ENCODE assay signal across 19 cellular contexts in the genomic region with DNA sequence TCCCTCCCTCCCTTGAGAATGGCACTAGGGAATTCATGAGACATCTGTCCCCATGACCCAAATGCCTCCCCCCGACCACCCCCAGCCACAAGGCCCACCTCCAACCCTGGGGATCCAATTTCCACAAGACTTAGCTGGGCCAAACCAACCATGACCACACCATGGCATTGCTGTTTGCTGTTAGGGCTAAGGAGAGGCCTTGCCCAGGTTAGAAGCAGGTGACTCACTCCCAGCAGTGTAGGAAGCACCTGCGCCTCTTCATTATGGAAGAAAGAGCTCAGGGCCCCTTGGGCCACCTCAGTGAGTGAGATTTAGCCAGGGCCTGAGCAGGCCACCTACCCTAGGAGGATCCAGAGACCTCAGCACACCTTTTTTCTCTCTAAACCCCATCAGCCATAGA.
A peak's percentile ranks its signal among the peaks of the same experiment; 100 is the strongest.
DNase-seq lines count a peak whose midpoint lies in the region; ATAC-seq, FAIRE-seq and TF ChIP-seq lines count a peak whose summit lies in the region.
"Had no signal": no experiment of that assay in that cellular context is flagged by ENCODE, and none has a peak within 500 bp of the region (broad histone marks: within the 10 kb centered on the region; RNA-seq: fewer than 3 reads in every experiment).

No MANE protein-coding gene starts in this region.

- no peak overlapping the region for H3K4me3 ChIP-seq in left ventricle myocardium inferior
- H3K4me3 ChIP-seq in aorta (ENCODE audit: low read length in 2 of 2) = no peak overlapping the region
- H3K4me3 ChIP-seq: GM12878 had no signal

- DNase-seq in Right ventricle myocardium superior (peak; percentile 3), left ventricle myocardium inferior (no peak), RPMI8226 (peak; percentile 29), kidney tubule cell (ENCODE audit: low spot score) (peak; percentile 11), aorta (peak; percentile 6 to 13), GM12892 (ENCODE audit: insufficient read length) (no peak)
- DNase-seq: ACHN; CD8-positive, alpha-beta T cell; COR-L47; DMS153; HCEC 1CT; HFFc6 had no signal

- TF ChIP-seq POLR2A in GM12892 (IDR thresholded peaks at IDR 0.05; ENCODE audit: low read depth, low read length) = no peak

- H3K27ac ChIP-seq in left ventricle myocardium inferior (replicated peaks) (no peak overlapping the region), aorta (ENCODE audit: low read depth in 1 of 2, low read length in 2 of 2) (no peak overlapping the region)
- H3K27ac ChIP-seq: C4-2B had no signal

- TF ChIP-seq CTCF in left ventricle myocardium inferior (IDR thresholded peaks at IDR 0.05; ENCODE audit: borderline replicate concordance) = no peak

- no peak for FAIRE-seq in GM12892 (lab: Jason Lieb, UNC)
- FAIRE-seq: D721Med, GM12878, GM19239, HepG2 had no signal

- no peaks in the 10 kb centered on the region for H3K9me3 ChIP-seq in left ventricle myocardium inferior (replicated peaks)
- H3K9me3 ChIP-seq in aorta (ENCODE audit: control insufficient read depth, low read length) = peaks cover 3% of the 10 kb centered on the region

- ATAC-seq in Right ventricle myocardium superior (ENCODE audit: poor library complexity) (no peak), aorta (ENCODE audit: low FRiP score) (no peak), GM18870 (IDR thresholded peaks at IDR 0.05; ENCODE audit: unreplicated experiment) (no peak), HG02588 (IDR thresholded peaks at IDR 0.05; ENCODE audit: unreplicated experiment) (no peak)
- ATAC-seq: CD8-positive, alpha-beta T cell; GM12878; HepG2 had no signal

- H3K27me3 ChIP-seq in left ventricle myocardium inferior (ENCODE audit: low read depth) (peaks cover 64% of the 10 kb centered on the region), aorta (ENCODE audit: control insufficient read depth in 1 of 2, insufficient read depth in 2 of 2, low read length in 1 of 2) (no peaks in the 10 kb centered on the region)

- no peaks in the 10 kb centered on the region for H3K36me3 ChIP-seq in left ventricle myocardium inferior
- no peaks in the 10 kb centered on the region for H3K36me3 ChIP-seq in aorta (ENCODE audit: control insufficient read depth in 1 of 2, insufficient read depth in 2 of 2, low read length in 1 of 2)

- WGBS in aorta, 2 donors = 79 to 83% methylated on average over 2 of the region's 2 CpGs

- intact Hi-C loops in Right ventricle myocardium superior (cut with DNase I) (no loop called here), left ventricle myocardium inferior (cut with micrococcal nuclease) (no loop called here), aorta (cut with DNase I) (no loop called here)

- H3K4me1 ChIP-seq in left ventricle myocardium inferior (no peaks in the 10 kb centered on the region), aorta (ENCODE audit: control insufficient read depth in 1 of 2, insufficient read depth in 2 of 2, low read length in 2 of 2) (no peaks in the 10 kb centered on the region)

Comparison
In these comparisons a context has a peak if more than half of its experiments do, and no peak if none do; other contexts are left out.
1. DNase-seq: peak in Right ventricle myocardium superior (single experiment), RPMI8226 (single experiment), kidney tubule cell (single experiment) and aorta (2 of 2); none in left ventricle myocardium inferior (single experiment) and GM12892 (single experiment).